32 cellular contexts compared by ENCODE assay signal in the genomic region with DNA sequence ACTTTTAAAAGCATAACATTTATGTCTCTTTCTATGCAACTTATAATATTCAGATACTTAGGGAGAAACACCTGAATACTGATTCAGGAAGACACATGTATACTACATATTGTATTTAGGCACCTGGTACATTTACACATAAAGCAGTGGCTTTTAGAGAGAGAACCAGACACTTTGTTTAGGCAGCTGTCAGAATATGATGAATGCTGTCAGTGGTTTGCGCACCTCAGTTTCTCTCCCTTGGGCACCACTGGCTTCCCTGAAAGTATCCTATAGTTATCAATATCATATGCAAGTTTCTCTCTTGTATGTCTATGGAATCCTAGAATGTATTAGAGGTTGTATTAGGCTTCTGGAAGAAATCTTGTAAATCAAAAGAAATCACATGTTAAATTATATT.
"Had no signal": no experiment of that assay in that cellular context is flagged by ENCODE, and none has a peak within 500 bp of the region (broad histone marks: within the 10 kb centered on the region; RNA-seq: fewer than 3 reads in every experiment).

No MANE protein-coding gene starts in this region.

- H3K4me1 ChIP-seq: adrenal gland, ascending aorta, body of pancreas, breast epithelium had no signal

- FAIRE-seq: astrocyte, bronchial epithelial cell had no signal

- H3K27me3 ChIP-seq: adrenal gland, ascending aorta, body of pancreas, brain microvascular endothelial cell, breast epithelium, cardiac muscle cell had no signal

- H3K36me3 ChIP-seq: adrenal gland, ascending aorta, brain microvascular endothelial cell, cardiac muscle cell had no signal

- H3K4me3 ChIP-seq: adrenal gland, ascending aorta, body of pancreas, breast epithelium, cardiac muscle cell had no signal

- DNase-seq: activated effector memory CD4-positive, alpha-beta T cell treated with anti-CD3 and anti-CD28 coated beads, Interleukin-2, amount 50 U/mL, for 16 hours; activated effector memory CD4-positive, alpha-beta T cell treated with Interleukin-2 at 50 U/mL for 16 hours; activated gamma-delta T cell; activated gamma-delta T cell treated with Interleukin-2 at 50 U/mL for 16 hours; activated naive CD4-positive, alpha-beta T cell; activated naive CD4-positive, alpha-beta T cell treated with anti-CD3 and anti-CD28 coated beads for 36 hours; activated naive CD4-positive, alpha-beta T cell treated with anti-CD3 and anti-CD28 coated beads, Interleukin-2, amount 10 ng/mL, durations not matched to agents 7 days and 5 days; activated naive CD4-positive, alpha-beta T cell treated with anti-CD3 and anti-CD28 coated beads, Interleukin-2, amount 50 U/mL, for 16 hours; activated naive CD4-positive, alpha-beta T cell treated with Interleukin-2 at 50 U/mL for 16 hours; activated naive CD8-positive, alpha-beta T cell treated with anti-CD3 and anti-CD28 coated beads for 36 hours; activated naive CD8-positive, alpha-beta T cell treated with anti-CD3 and anti-CD28 coated beads, Interleukin-2, amount 10 ng/mL, durations not matched to agents 7 days and 5 days; activated naive CD8-positive, alpha-beta T cell treated with anti-CD3 and anti-CD28 coated beads, Interleukin-2, amount 50 U/mL, for 24 hours; activated T-cell treated with anti-CD3 and anti-CD28 coated beads, Interleukin-2, amount 50 U/mL, for 1 hour; activated T-cell treated with anti-CD3 and anti-CD28 coated beads, Interleukin-2, amount 50 U/mL, for 24 hours; activated T-cell treated with anti-CD3 and anti-CD28 coated beads, Interleukin-2, amount 50 U/mL, for 4 hours; activated T-cell treated with anti-CD3 and anti-CD28 coated beads, Interleukin-2, amount 50 U/mL, for 48 hours; activated T-cell treated with anti-CD3 and anti-CD28 coated beads, Interleukin-2, amount 50 U/mL, for 72 hours; adrenal gland; amniotic stem cell; amygdala; anterior cingulate cortex; aorta; body of pancreas; brain microvascular endothelial cell; caudate nucleus; central memory CD4-positive, alpha-beta T cell; cerebellar nuclear complex had no signal

- H3K9me3 ChIP-seq: adrenal gland, ascending aorta had no signal

- H3K27ac ChIP-seq: adrenal gland, ascending aorta, body of pancreas, brain microvascular endothelial cell, breast epithelium, cardiac muscle cell had no signal
